ENCODE assay signal across 20 cellular contexts in the genomic region with DNA sequence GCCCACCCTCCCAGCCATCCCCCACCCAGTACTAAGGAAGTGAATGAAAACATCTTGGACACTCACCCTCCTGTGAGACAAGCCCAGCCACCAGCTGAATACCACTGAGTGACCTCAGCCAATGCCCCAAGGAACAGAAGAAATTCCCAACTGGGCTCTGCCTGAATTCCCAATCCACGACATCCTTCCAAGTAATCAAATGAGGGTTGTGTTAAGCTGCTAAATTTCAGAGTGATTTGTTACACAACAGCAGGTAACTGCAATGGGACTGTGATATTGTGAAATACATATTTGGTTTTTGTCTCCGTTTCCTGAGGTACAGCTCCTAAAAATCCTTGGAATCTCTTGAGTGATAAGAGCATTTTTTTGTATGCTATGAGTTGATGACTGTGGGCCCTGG.
DNase-seq lines count a peak whose midpoint lies in the region; ATAC-seq, FAIRE-seq and TF ChIP-seq lines count a peak whose summit lies in the region.
"Had no signal": no experiment of that assay in that cellular context is flagged by ENCODE, and none has a peak within 500 bp of the region (broad histone marks: within the 10 kb centered on the region; RNA-seq: fewer than 3 reads in every experiment).

No MANE protein-coding gene starts in this region.

- intact Hi-C loops in HepG2 (cut with micrococcal nuclease; ENCODE audit: unreplicated experiment), result no loop called here
- intact Hi-C loops in right lobe of liver (cut with DNase I), result no loop called here
- intact Hi-C loops in naive thymus-derived CD4-positive, alpha-beta T cell (cut with micrococcal nuclease), result no loop called here

- POLR2A ChIA-PET in HepG2 (lab: Yijun Ruan, JAX), result no interaction called here
- POLR2A ChIA-PET in naive thymus-derived CD4-positive, alpha-beta T cell (lab: Charles Lee), result no interaction called here

- no peak overlapping the region for H3K4me3 Mint-ChIP-seq in nephron progenitor cell
- no peak overlapping the region for H3K4me3 Mint-ChIP-seq in naive thymus-derived CD4-positive, alpha-beta T cell
- H3K4me3 Mint-ChIP-seq: CD8-positive, alpha-beta T cell had no signal

- H3K27ac ChIP-seq in HepG2 (ENCODE audit: extremely low read length, insufficient read depth, low read length) (no peak overlapping the region), right lobe of liver (no peak overlapping the region)
- H3K27ac ChIP-seq in naive thymus-derived CD4-positive, alpha-beta T cell (ENCODE audit: low read depth, low read length), result no peak overlapping the region
- H3K27ac ChIP-seq: BLaER1, SK-N-MC had no signal

- H3K4me2 ChIP-seq in HepG2 (ENCODE audit: low read depth, low read length), result no peak overlapping the region
- H3K4me2 ChIP-seq: BLaER1 had no signal

- TF ChIP-seq RAD21 in HepG2 (CRISPR knock-in tag; IDR thresholded peaks at IDR 0.05), result no peak

- H3K36me3 Mint-ChIP-seq in nephron progenitor cell (ENCODE audit: low read depth), result peaks cover 4% of the 10 kb centered on the region
- no peaks in the 10 kb centered on the region for H3K36me3 Mint-ChIP-seq in naive thymus-derived CD4-positive, alpha-beta T cell
- H3K36me3 Mint-ChIP-seq: CD8-positive, alpha-beta T cell had no signal

- DNase-seq in HepG2 (ENCODE audit: low spot score), result no peak
- no peak for DNase-seq in right lobe of liver
- peak; percentile 6 for DNase-seq in amniotic epithelial cell (ENCODE audit: low read depth)
- DNase-seq in nephron progenitor cell, result no peak
- DNase-seq in naive thymus-derived CD4-positive, alpha-beta T cell, result no peak
- DNase-seq in frontal cortex (ENCODE audit: low spot score in 2 of 2), result no peak
- DNase-seq: 8988T; CD8-positive, alpha-beta T cell; HCEC 1CT; NCI-H1417; NCI-H187; NCI-H2107; NCI-H510A treated with DMSO at 0.1 percent for 48 hours; NCI-H774; OCI-M1; SHP77 had no signal

- H3K79me2 ChIP-seq in HepG2 (ENCODE audit: insufficient read depth, low read length), result no peaks in the 10 kb centered on the region

- 3% methylated on average over 2 of the region's 2 CpGs for WGBS in HepG2 (ENCODE audit: low lambda C conversion rate)
- 33% methylated on average over 1 of the region's 2 CpGs for WGBS in right lobe of liver (ENCODE audit: insufficient coverage, low coverage, low lambda C conversion rate, missing lambda C conversion rate)

- peak overlapping the region; percentile 42 for H3K27ac Mint-ChIP-seq in nephron progenitor cell
- H3K27ac Mint-ChIP-seq in naive thymus-derived CD4-positive, alpha-beta T cell, result no peak overlapping the region
- H3K27ac Mint-ChIP-seq: CD8-positive, alpha-beta T cell had no signal

- no peaks in the 10 kb centered on the region for H3K27me3 ChIP-seq in HepG2 (ENCODE audit: control insufficient read depth in 1 of 2, insufficient read depth in 2 of 2, low read length in 2 of 2)
- H3K27me3 ChIP-seq in right lobe of liver, result no peaks in the 10 kb centered on the region
- no peaks in the 10 kb centered on the region for H3K27me3 ChIP-seq in naive thymus-derived CD4-positive, alpha-beta T cell (ENCODE audit: control insufficient read depth in 2 of 2, insufficient read depth in 2 of 2, low read length in 2 of 2)
- H3K27me3 ChIP-seq: BLaER1 had no signal

- H2AFZ ChIP-seq in HepG2 (ENCODE audit: low read length), result no peak overlapping the region

- H3K27me3 Mint-ChIP-seq in nephron progenitor cell (ENCODE audit: low read depth, poor library complexity), result peaks cover 4% of the 10 kb centered on the region
- H3K27me3 Mint-ChIP-seq in naive thymus-derived CD4-positive, alpha-beta T cell, result no peaks in the 10 kb centered on the region

- no peak overlapping the region for H3K4me3 ChIP-seq in HepG2 (replicated peaks in 1 of 3; ENCODE audit: insufficient read depth in 1 of 3, low read depth in 2 of 3, low read length in 3 of 3)
- no peak overlapping the region for H3K4me3 ChIP-seq in right lobe of liver
- no peak overlapping the region for H3K4me3 ChIP-seq in naive thymus-derived CD4-positive, alpha-beta T cell (ENCODE audit: low read length)
- H3K4me3 ChIP-seq: BLaER1, SK-N-MC had no signal

- no peaks in the 10 kb centered on the region for H3K4me1 ChIP-seq in HepG2 (ENCODE audit: insufficient read depth, low read length)
- H3K4me1 ChIP-seq in right lobe of liver, result no peaks in the 10 kb centered on the region
- no peaks in the 10 kb centered on the region for H3K4me1 ChIP-seq in naive thymus-derived CD4-positive, alpha-beta T cell (ENCODE audit: control insufficient read depth in 2 of 2, insufficient read depth in 2 of 2, low read length in 2 of 2)

- H3K9me3 Mint-ChIP-seq in nephron progenitor cell, result peaks cover 6% of the 10 kb centered on the region
- peaks cover 3 to 18% (median 7%) of the 10 kb centered on the region in 11 donors for H3K9me3 Mint-ChIP-seq in naive thymus-derived CD4-positive, alpha-beta T cell

- BruUV-seq in HepG2 (replicated peaks; lab: Mats Ljungman, UMichigan), result no TSS peak

- H3K9ac ChIP-seq in HepG2 (ENCODE audit: insufficient read depth, low read depth, low read length), result no peak overlapping the region
- H3K9ac ChIP-seq: BLaER1 had no signal

- CTCF ChIA-PET in HepG2 (lab: Yijun Ruan, JAX; ENCODE audit: low intra/inter-chr PET ratio, low total read pairs), result no interaction called here
- CTCF ChIA-PET in naive thymus-derived CD4-positive, alpha-beta T cell (lab: Charles Lee), result no interaction called here

- TF ChIP-seq CTCF in HepG2 (CRISPR knock-in tag; IDR thresholded peaks at IDR 0.05) (no peak), right lobe of liver (IDR thresholded peaks at IDR 0.05) (no peak), nephron progenitor cell (IDR thresholded peaks at IDR 0.05) (no peak)

- ATAC-seq in HepG2 (no peak), right lobe of liver (no peak), GM21576 (IDR thresholded peaks at IDR 0.05; ENCODE audit: unreplicated experiment) (no peak), GM19455 (IDR thresholded peaks at IDR 0.05; ENCODE audit: unreplicated experiment) (no peak)
- no peak for ATAC-seq in naive thymus-derived CD4-positive, alpha-beta T cell
- ATAC-seq: CD8-positive, alpha-beta T cell had no signal

- H3K9me3 ChIP-seq in HepG2 (ENCODE audit: low read length), result no peaks in the 10 kb centered on the region
- no peaks in the 10 kb centered on the region for H3K9me3 ChIP-seq in right lobe of liver
- H3K9me3 ChIP-seq in naive thymus-derived CD4-positive, alpha-beta T cell (ENCODE audit: control insufficient read depth in 2 of 3, low read length in 3 of 3), result no peaks in the 10 kb centered on the region

- TF ChIP-seq POLR2A in HepG2 (IDR thresholded peaks at IDR 0.05; ENCODE audit: insufficient read depth in 1 of 2, low read depth in 2 of 2, low read length in 2 of 2) (no peak), right lobe of liver (IDR thresholded peaks at IDR 0.05) (no peak)

- no peaks in the 10 kb centered on the region for H3K36me3 ChIP-seq in HepG2 (replicated peaks in 1 of 2; ENCODE audit: control insufficient read depth in 1 of 2, insufficient read depth in 2 of 2, low read length in 2 of 2)
- no peaks in the 10 kb centered on the region for H3K36me3 ChIP-seq in right lobe of liver
- no peaks in the 10 kb centered on the region for H3K36me3 ChIP-seq in naive thymus-derived CD4-positive, alpha-beta T cell (ENCODE audit: control insufficient read depth in 2 of 3, insufficient read depth in 3 of 3, low read length in 3 of 3)
- H3K36me3 ChIP-seq: BLaER1 had no signal

- TF ChIP-seq EP300 in HepG2 (IDR thresholded peaks at IDR 0.05; ENCODE audit: low read depth in 2 of 2, low read length in 2 of 2) (no peak), HepG2 (CRISPR knock-in tag; IDR thresholded peaks at IDR 0.05; ENCODE audit: borderline replicate concordance) (no peak)

- in situ Hi-C loops in HepG2 (cut with HindIII; ENCODE audit: extremely low pct_ligation_motif_present, low pct_unique_long_range_greater_than_20kb), result loop anchor here (10.0 kb wide), 1 partner anchor 564 kb away; no protein-coding TSS in a partner anchor

- H4K20me1 ChIP-seq in HepG2 (ENCODE audit: insufficient read depth, low read length), result no peaks in the 10 kb centered on the region
- H4K20me1 ChIP-seq: BLaER1 had no signal

- peaks cover 11% of the 10 kb centered on the region for H3K4me1 Mint-ChIP-seq in nephron progenitor cell
- no peaks in the 10 kb centered on the region for H3K4me1 Mint-ChIP-seq in naive thymus-derived CD4-positive, alpha-beta T cell

- FAIRE-seq in HepG2 (lab: Jason Lieb, UNC) (no peak), frontal cortex (lab: Jason Lieb, UNC) (no peak)

TF ChIP-seq in HepG2, 621 proteins besides CTCF, POLR2A, EP300 and RAD21:
- TF ChIP-seq ZNF138 (CRISPR knock-in tag; IDR thresholded peaks at IDR 0.05; ENCODE audit: low read depth), result no peak
- TF ChIP-seq CEBPB (IDR thresholded peaks at IDR 0.05; ENCODE audit: borderline replicate concordance, low read depth, low read length), result peak; percentile 75
